ENCODE assay signal across 8 cellular contexts in the genomic region with DNA sequence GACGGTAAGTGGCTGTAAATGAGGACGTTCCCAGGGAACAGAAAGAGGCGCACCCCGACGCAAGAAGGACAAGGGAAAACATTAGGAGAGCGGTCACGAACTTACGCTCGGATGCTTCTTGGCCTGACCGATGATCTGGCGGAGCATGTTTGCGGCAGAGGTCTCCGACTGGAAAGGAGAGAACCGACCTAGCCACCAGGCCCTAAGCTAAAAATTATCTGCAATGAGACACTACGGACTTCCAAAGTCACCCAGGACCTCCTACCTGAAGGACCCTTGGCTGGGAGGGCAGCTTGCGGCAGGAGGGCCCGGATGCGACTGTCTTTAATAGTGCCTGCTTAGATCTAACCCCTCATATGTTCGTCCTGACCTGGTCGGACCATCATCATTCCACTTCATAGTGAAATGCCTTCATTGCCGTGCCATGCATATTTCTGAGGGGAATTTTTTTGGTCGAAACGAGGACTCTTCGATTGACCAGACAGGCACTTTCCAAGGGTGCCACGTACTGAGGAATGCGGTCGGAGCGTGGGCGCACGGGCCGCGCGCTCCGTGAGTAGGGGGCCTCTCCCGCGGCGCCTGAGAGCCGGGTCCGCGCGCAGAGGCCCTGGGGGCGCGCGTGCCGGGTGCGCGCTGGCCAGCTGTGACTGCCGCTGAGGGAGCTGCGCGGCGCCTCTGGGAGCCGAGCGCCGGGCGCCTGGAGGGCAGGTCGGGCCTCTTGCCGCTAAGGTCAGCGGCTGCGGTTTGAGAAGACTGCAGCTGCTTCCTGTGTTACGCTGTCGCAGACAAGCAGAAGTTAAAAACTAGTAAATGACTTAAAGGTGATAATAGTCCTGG. TPM values are rescaled to one million over a fixed set of nuclear protein-coding genes. Genes with fewer than 3 reads are reported as not detected.
DNase-seq lines count a peak whose midpoint lies in the region; ATAC-seq and TF ChIP-seq lines count a peak whose summit lies in the region.

No MANE protein-coding gene starts in this region.

- DNase-seq in DMS153 (lab: John Stamatoyannopoulos, UW) (peak; percentile 92), HuH-7.5 (ENCODE audit: low spot score) (peak; percentile 92), activated T-cell treated with anti-CD3 and anti-CD28 coated beads for 4 hours (peak; percentile 74)
- DNase-seq in stimulated activated CD8-positive, alpha-beta memory T cell treated with anti-CD3 and anti-CD28 coated beads, Interleukin-4, amount 100 ng/mL, for 4 hours (ENCODE audit: low read depth in 2 of 2, low spot score in 1 of 2), result peak; percentile 65 to 72

- peaks cover 12% of the 10 kb centered on the region for H3K36me3 ChIP-seq in OCI-LY3 (replicated peaks; ENCODE audit: low read depth, low read length)
- H3K36me3 ChIP-seq in esophagus (ENCODE audit: control insufficient read depth in 2 of 2, insufficient read depth in 2 of 2, low read length in 1 of 2), result peaks cover 3 to 6% of the 10 kb centered on the region in 2 donors
- peaks cover 21 to 24% of the 10 kb centered on the region in 2 donors for H3K36me3 ChIP-seq in mucosa of rectum (ENCODE audit: control insufficient read depth in 2 of 2, insufficient read depth in 2 of 2, low read length in 2 of 2)

- no peaks in the 10 kb centered on the region for H3K9me3 ChIP-seq in OCI-LY3 (ENCODE audit: insufficient read depth, low read length)
- H3K9me3 ChIP-seq in esophagus (ENCODE audit: control insufficient read depth in 2 of 2, insufficient read depth in 1 of 2, low read depth in 1 of 2, low read length in 1 of 2), result no peaks in the 10 kb centered on the region
- H3K9me3 ChIP-seq in mucosa of rectum (ENCODE audit: control insufficient read depth in 2 of 2, low read length in 2 of 2), result no peaks in the 10 kb centered on the region

- ATAC-seq in GM21529 (IDR thresholded peaks at IDR 0.05; ENCODE audit: unreplicated experiment), result peak; percentile 88

- no peak for TF ChIP-seq CTCF in OCI-LY3 (IDR thresholded peaks at IDR 0.05; ENCODE audit: low read depth, low read length)

- H3K27me3 ChIP-seq in OCI-LY3 (ENCODE audit: low read depth, low read length) (no peaks in the 10 kb centered on the region), esophagus (ENCODE audit: control insufficient read depth in 1 of 2, insufficient read depth in 2 of 2, low read length in 2 of 2) (no peaks in the 10 kb centered on the region), mucosa of rectum (ENCODE audit: control insufficient read depth in 2 of 2, insufficient read depth in 2 of 2, low read length in 2 of 2) (no peaks in the 10 kb centered on the region)

- H3K27ac ChIP-seq in OCI-LY3 (ENCODE audit: low read length), result peak overlapping the region; percentile 80
- peak overlapping the region; percentile 87 to 97 for H3K27ac ChIP-seq in esophagus (ENCODE audit: low read depth in 2 of 2, low read length in 1 of 2)
- peak overlapping the region; percentile 96 to 99 for H3K27ac ChIP-seq in mucosa of rectum (ENCODE audit: low read depth in 2 of 2, low read length in 2 of 2)

- H3K4me1 ChIP-seq in OCI-LY3 (ENCODE audit: low read length), result peaks cover 14% of the 10 kb centered on the region
- H3K4me1 ChIP-seq in esophagus (ENCODE audit: control insufficient read depth in 2 of 2, insufficient read depth in 2 of 2, low read length in 1 of 2), result no peaks in the 10 kb centered on the region
- peaks cover 0 to 11% of the 10 kb centered on the region in 2 donors for H3K4me1 ChIP-seq in mucosa of rectum (ENCODE audit: control insufficient read depth in 2 of 2, insufficient read depth in 2 of 2, low read length in 2 of 2)

- H3K4me3 ChIP-seq in OCI-LY3 (ENCODE audit: low read length), result peak overlapping the region; percentile 100
- peak overlapping the region; percentile 78 to 99 for H3K4me3 ChIP-seq in esophagus (ENCODE audit: low read depth in 1 of 2, low read length in 2 of 2)
- H3K4me3 ChIP-seq in mucosa of rectum (ENCODE audit: low read length in 2 of 2), result peak overlapping the region; percentile 94 to 100

- peak overlapping the region; percentile 91 for H3K4me2 ChIP-seq in OCI-LY3 (ENCODE audit: low read length)

- 1% methylated on average over 61 of the region's 61 CpGs for WGBS in esophagus, 2 donors

- no peaks in the 10 kb centered on the region for H4K20me1 ChIP-seq in OCI-LY3 (ENCODE audit: insufficient read depth, low read length)

- H3K9ac ChIP-seq in OCI-LY3 (ENCODE audit: low read length) (peak overlapping the region; percentile 99), mucosa of rectum (ENCODE audit: low read depth in 1 of 2, low read length in 2 of 2) (peak overlapping the region; percentile 89 to 98)

- H3K79me2 ChIP-seq in OCI-LY3 (ENCODE audit: low read length), result peaks cover 31% of the 10 kb centered on the region

- peak overlapping the region; percentile 97 for H2AFZ ChIP-seq in OCI-LY3 (ENCODE audit: low read depth, low read length)

RNA-seq across cellular contexts. Expression of gene PHF14, which starts 33.5 kb away (rescaled TPM):
- 10 to 100 TPM; 10.2 to 18.0 TPM for polyA plus RNA-seq in esophagus

Comparison
In these comparisons a context has a peak if more than half of its experiments do, and no peak if none do; other contexts are left out.
1. Peak in every context shown above with its lines: DNase-seq, ATAC-seq, H3K4me3 ChIP-seq and H3K27ac ChIP-seq.